In genomic region chr14:91919814-91920213, GRCh38 we compare ENCODE assay signal across 19 cellular contexts. TPM values are rescaled to one million over a fixed set of nuclear protein-coding genes. Genes with fewer than 3 reads are reported as not detected.
A peak's percentile ranks its signal among the peaks of the same experiment; 100 is the strongest.
DNase-seq lines count a peak whose midpoint lies in the region; FAIRE-seq and TF ChIP-seq lines count a peak whose summit lies in the region.
"Had no signal": no experiment of that assay in that cellular context is flagged by ENCODE, and none has a peak within 500 bp of the region (broad histone marks: within the 10 kb centered on the region; RNA-seq: fewer than 3 reads in every experiment).

No MANE protein-coding gene starts in this region.

- H3K27ac Mint-ChIP-seq in chondrocyte (ENCODE audit: unreplicated experiment), result peak overlapping the region; percentile 77
- H3K27ac Mint-ChIP-seq: activated CD4-positive, alpha-beta T cell treated with anti-CD3 and anti-CD28 coated beads, Interleukin-2, amount 10 ng/mL, durations not matched to agents 24 days and 14 days; CD4-positive, alpha-beta T cell; natural killer cell treated with Interleukin-12 subunit alpha and Interleukin-12 subunit beta and Interleukin-15 and Interleukin-18, amount 100 ng/mL, for 72 hours; T-helper 2 cell treated with Interferon-gamma antibody and Interleukin-4, amounts not matched to agents 5 μg/mL and 100 μg/mL, for 36 hours had no signal

- H3K4me3 Mint-ChIP-seq in chondrocyte (ENCODE audit: unreplicated experiment), result no peak overlapping the region
- H3K4me3 Mint-ChIP-seq: activated CD4-positive, alpha-beta T cell treated with anti-CD3 and anti-CD28 coated beads, Interleukin-2, amount 10 ng/mL, durations not matched to agents 24 days and 14 days; CD4-positive, alpha-beta T cell; natural killer cell treated with Interleukin-12 subunit alpha and Interleukin-12 subunit beta and Interleukin-15 and Interleukin-18, amount 100 ng/mL, for 72 hours; T-helper 2 cell treated with Interferon-gamma antibody and Interleukin-4, amounts not matched to agents 5 μg/mL and 100 μg/mL, for 36 hours had no signal

- H3K27me3 Mint-ChIP-seq in chondrocyte (ENCODE audit: low read depth), result no peaks in the 10 kb centered on the region
- H3K27me3 Mint-ChIP-seq: CD4-positive, alpha-beta T cell had no signal

- no peak for TF ChIP-seq EP300 in suprapubic skin (IDR thresholded peaks at IDR 0.05)

- H3K4me3 ChIP-seq in suprapubic skin, result no peak overlapping the region

- no peaks in the 10 kb centered on the region for H3K9me3 ChIP-seq in suprapubic skin

- 24% methylated on average over 4 of the region's 4 CpGs for WGBS in suprapubic skin

- DNase-seq in AG20443 (ENCODE audit: low spot score), result peak; percentile 84
- DNase-seq in chondrocyte (ENCODE audit: low spot score), result no peak
- peak; percentile 73 for DNase-seq in iris pigment epithelial cell (ENCODE audit: low read depth)
- no peak for DNase-seq in suprapubic skin (ENCODE audit: low spot score in 2 of 2)
- DNase-seq in urothelium cell line (ENCODE audit: low spot score), result no peak
- DNase-seq in cortex of kidney (lab: John Stamatoyannopoulos, UW), result no peak
- no peak for DNase-seq in A172 (ENCODE audit: low spot score)
- no peak for DNase-seq in stimulated activated CD4-positive, alpha-beta T cell treated with anti-CD3 and anti-CD28 coated beads, Interleukin-2, amount 100 ng/mL, for 48 hours
- DNase-seq: activated CD4-positive, alpha-beta T cell treated with anti-CD3 and anti-CD28 coated beads, Interleukin-2, amount 10 ng/mL, durations not matched to agents 24 days and 14 days; amygdala; CD4-positive, alpha-beta T cell; effector CD8-positive, alpha-beta T cell; glutamatergic neuron; NCI-H1694 treated with DMSO at 0.1 percent for 48 hours had no signal

- peaks cover 87% of the 10 kb centered on the region for H3K4me1 Mint-ChIP-seq in chondrocyte (ENCODE audit: low read depth)
- H3K4me1 Mint-ChIP-seq: activated CD4-positive, alpha-beta T cell treated with anti-CD3 and anti-CD28 coated beads, Interleukin-2, amount 10 ng/mL, durations not matched to agents 24 days and 14 days had no signal

- H3K9me3 Mint-ChIP-seq in chondrocyte (ENCODE audit: low read depth), result peaks cover 6% of the 10 kb centered on the region
- H3K9me3 Mint-ChIP-seq: CD4-positive, alpha-beta T cell; natural killer cell treated with Interleukin-12 subunit alpha and Interleukin-12 subunit beta and Interleukin-15 and Interleukin-18, amount 100 ng/mL, for 72 hours; T-helper 2 cell treated with Interferon-gamma antibody and Interleukin-4, amounts not matched to agents 5 μg/mL and 100 μg/mL, for 36 hours had no signal

- TF ChIP-seq POLR2A in suprapubic skin (IDR thresholded peaks at IDR 0.05), result no peak

- peak overlapping the region; percentile 59 for H3K27ac ChIP-seq in suprapubic skin
- H3K27ac ChIP-seq: RWPE1 had no signal

- H3K27me3 ChIP-seq in suprapubic skin, result no peaks in the 10 kb centered on the region

- peaks cover 14% of the 10 kb centered on the region for H3K4me1 ChIP-seq in suprapubic skin

- FAIRE-seq in urothelium cell line (lab: Jason Lieb, UNC), result no peak
- FAIRE-seq: G401.6, GM18507 had no signal

- no peaks in the 10 kb centered on the region for H3K36me3 ChIP-seq in suprapubic skin

- H3K36me3 Mint-ChIP-seq in chondrocyte (ENCODE audit: low read depth), result peaks cover 55% of the 10 kb centered on the region
- H3K36me3 Mint-ChIP-seq: natural killer cell treated with Interleukin-12 subunit alpha and Interleukin-12 subunit beta and Interleukin-15 and Interleukin-18, amount 100 ng/mL, for 72 hours had no signal

- TF ChIP-seq CTCF in chondrocyte (IDR thresholded peaks at IDR 0.05), result no peak
- no peak for TF ChIP-seq CTCF in suprapubic skin (IDR thresholded peaks at IDR 0.05)

RNA-seq across cellular contexts. Expression of gene FBLN5, which starts 27.7 kb away (rescaled TPM):
- total RNA-seq in chondrocyte (1,189 to 1,311 TPM (median 1,232 TPM) in 3 replicates), suprapubic skin (10 to 100 TPM; 20.3 to 44.3 (median 37.2) TPM)
- 2.6 and 8.6 TPM in 2 replicates for total RNA-seq in A172 (2014; rRNA removed; shearing (Covaris generic))
- total RNA-seq: natural killer cell treated with Interleukin-12 subunit alpha and Interleukin-12 subunit beta and Interleukin-15 and Interleukin-18, amount 100 ng/mL, for 72 hours had no signal

RNA-seq across cellular contexts. Expression of gene TC2N, which starts 52.5 kb away (rescaled TPM):
- total RNA-seq in chondrocyte (9.1 to 14.4 TPM (median 11.2 TPM) in 3 replicates), suprapubic skin (10 to 100 TPM; 28.0 to 61.7 (median 33.4) TPM)
- not detected in 2 replicates for total RNA-seq in A172 (2014; rRNA removed; shearing (Covaris generic))

Comparison
In these comparisons a context has a peak if more than half of its experiments do, and no peak if none do; other contexts are left out.
1. DNase-seq: peak in AG20443 (single experiment) and iris pigment epithelial cell (single experiment); none in chondrocyte (single experiment), suprapubic skin (0 of 2), urothelium cell line (single experiment), cortex of kidney (single experiment), A172 (single experiment) and stimulated activated CD4-positive, alpha-beta T cell treated with anti-CD3 and anti-CD28 coated beads, Interleukin-2, amount 100 ng/mL, for 48 hours (0 of 2).
2. RNA of gene FBLN5, which starts 27.7 kb away (total RNA-seq): 1,189 to 1,311 TPM in chondrocyte; 20.3 to 44.3 TPM in suprapubic skin and 2.6 to 8.6 TPM in A172; every median in the first group is over 10 times any median in the second.
3. RNA of gene TC2N, which starts 52.5 kb away (total RNA-seq): 28.0 to 61.7 TPM in suprapubic skin and 9.1 to 14.4 TPM in chondrocyte; not detected in A172; every median in the first group is over 10 times any median in the second.